8 cellular contexts compared by ENCODE assay signal in genomic region chr9:110183208-110184145, GRCh38. TPM values are rescaled to one million over a fixed set of nuclear protein-coding genes. Genes with fewer than 3 reads are reported as not detected.
A peak's percentile ranks its signal among the peaks of the same experiment; 100 is the strongest.
DNase-seq lines count a peak whose midpoint lies in the region; ATAC-seq and TF ChIP-seq lines count a peak whose summit lies in the region.

No MANE protein-coding gene starts in this region.

- no peak overlapping the region for H3K27ac ChIP-seq in esophagus muscularis mucosa (replicated peaks in 1 of 4)

- POLR2A ChIA-PET in activated CD8-positive, alpha-beta T cell treated with anti-CD3 and anti-CD28 coated beads for 36 hours (lab: Charles Lee), result no interaction called here

- 74% methylated on average over 7 of the region's 7 CpGs for WGBS in esophagus muscularis mucosa

- peak; percentile 72 for DNase-seq in CD1c-positive myeloid dendritic cell (ENCODE audit: extremely low spot score)
- DNase-seq in NCI-H748 (lab: John Stamatoyannopoulos, UW; ENCODE audit: unreplicated experiment), result peak; percentile 75
- DNase-seq in activated CD8-positive, alpha-beta T cell treated with anti-CD3 and anti-CD28 coated beads for 36 hours, result peak; percentile 71
- no peak for DNase-seq in esophagus muscularis mucosa (ENCODE audit: extremely low spot score)
- DNase-seq in naive B cell, result peak; percentile 39
- peak; percentile 80 for DNase-seq in superior temporal gyrus (ENCODE audit: extremely low spot score)

- H3K4me1 Mint-ChIP-seq in activated CD8-positive, alpha-beta T cell treated with anti-CD3 and anti-CD28 coated beads for 36 hours (ENCODE audit: low read depth), result no peaks in the 10 kb centered on the region
- peaks cover 1 to 11% (median 2%) of the 10 kb centered on the region in 3 donors for H3K4me1 Mint-ChIP-seq in naive B cell

- no peaks in the 10 kb centered on the region for H3K27me3 Mint-ChIP-seq in activated CD8-positive, alpha-beta T cell treated with anti-CD3 and anti-CD28 coated beads for 36 hours
- no peaks in the 10 kb centered on the region for H3K27me3 Mint-ChIP-seq in naive B cell

- no peaks in the 10 kb centered on the region for H3K36me3 Mint-ChIP-seq in activated CD8-positive, alpha-beta T cell treated with anti-CD3 and anti-CD28 coated beads for 36 hours (ENCODE audit: low read depth)
- H3K36me3 Mint-ChIP-seq in naive B cell, result peaks cover 0 to 9% of the 10 kb centered on the region in 2 donors

- ATAC-seq in GM19035 (IDR thresholded peaks at IDR 0.05; ENCODE audit: unreplicated experiment) (peak; percentile 86), HG03378 (IDR thresholded peaks at IDR 0.05; ENCODE audit: unreplicated experiment) (peak; percentile 80), naive B cell (ENCODE audit: low read depth in 2 of 2) (peak; percentile 35 to 60)
- ATAC-seq in activated CD8-positive, alpha-beta T cell treated with anti-CD3 and anti-CD28 coated beads for 36 hours, result peak; percentile 78

- TF ChIP-seq POLR2A in esophagus muscularis mucosa (IDR thresholded peaks at IDR 0.05; ENCODE audit: low read depth), result no peak

- CTCF ChIA-PET in activated CD8-positive, alpha-beta T cell treated with anti-CD3 and anti-CD28 coated beads for 36 hours (lab: Charles Lee), result interaction anchor here (0.7 to 4.1 kb wide), 25 partner anchors 10 to 1107 kb away, joined by 3 to 41 read pairs (median 4); no protein-coding TSS in a partner anchor

- H3K9me3 Mint-ChIP-seq in activated CD8-positive, alpha-beta T cell treated with anti-CD3 and anti-CD28 coated beads for 36 hours, result no peaks in the 10 kb centered on the region
- H3K9me3 Mint-ChIP-seq in naive B cell, result peaks cover 0 to 10% (median 2%) of the 10 kb centered on the region in 7 donors

- H3K4me3 Mint-ChIP-seq in activated CD8-positive, alpha-beta T cell treated with anti-CD3 and anti-CD28 coated beads for 36 hours, result no peak overlapping the region
- no peak overlapping the region for H3K4me3 Mint-ChIP-seq in naive B cell

- intact Hi-C loops in activated CD8-positive, alpha-beta T cell treated with anti-CD3 and anti-CD28 coated beads for 36 hours (cut with micrococcal nuclease), result loop anchor here (2.0 to 5.0 kb wide), 2 partner anchors 34 to 439 kb away; no protein-coding TSS in a partner anchor
- intact Hi-C loops in esophagus muscularis mucosa (cut with DNase I), result loop anchor here (1.0 kb wide), 1 partner anchor 33 kb away; no protein-coding TSS in a partner anchor

- no peak overlapping the region for H3K4me3 ChIP-seq in esophagus muscularis mucosa

- no peaks in the 10 kb centered on the region for H3K27me3 ChIP-seq in esophagus muscularis mucosa

- H3K9me3 ChIP-seq in esophagus muscularis mucosa, result no peaks in the 10 kb centered on the region

- no peak for TF ChIP-seq EP300 in esophagus muscularis mucosa (IDR thresholded peaks at IDR 0.05)

- H3K4me1 ChIP-seq in esophagus muscularis mucosa, result peaks cover 4 to 19% (median 10%) of the 10 kb centered on the region in 4 donors

- H3K27ac Mint-ChIP-seq in activated CD8-positive, alpha-beta T cell treated with anti-CD3 and anti-CD28 coated beads for 36 hours, result no peak overlapping the region
- H3K27ac Mint-ChIP-seq in naive B cell, result no peak overlapping the region

- peak; percentile 79 for TF ChIP-seq CTCF in activated CD8-positive, alpha-beta T cell treated with anti-CD3 and anti-CD28 coated beads for 36 hours (IDR thresholded peaks at IDR 0.05)
- peak; percentile 59 to 70 (median 64) for TF ChIP-seq CTCF in esophagus muscularis mucosa (IDR thresholded peaks at IDR 0.05)

- H3K36me3 ChIP-seq in esophagus muscularis mucosa, result no peaks in the 10 kb centered on the region

RNA-seq across cellular contexts. Expression of gene C9orf152, which starts 24.5 kb away (rescaled TPM):
- not detected for total RNA-seq in activated CD8-positive, alpha-beta T cell treated with anti-CD3 and anti-CD28 coated beads for 36 hours
- not detected for total RNA-seq in esophagus muscularis mucosa
- not detected for polyA plus RNA-seq in naive B cell (ENCODE audit: low read depth in 6 of 6)
